ENCODE assay signal across 11 cellular contexts in genomic region chr2:121626777-121627524, GRCh38. TPM values are rescaled to one million over a fixed set of nuclear protein-coding genes. Genes with fewer than 3 reads are reported as not detected.
DNase-seq lines count a peak whose midpoint lies in the region; ATAC-seq and TF ChIP-seq lines count a peak whose summit lies in the region.
"Had no signal": no experiment of that assay in that cellular context is flagged by ENCODE, and none has a peak within 500 bp of the region (broad histone marks: within the 10 kb centered on the region; RNA-seq: fewer than 3 reads in every experiment).

No MANE protein-coding gene starts in this region.

- no peak overlapping the region for H3K4me3 ChIP-seq in coronary artery
- no peak overlapping the region for H3K4me3 ChIP-seq in left lung
- no peak overlapping the region for H3K4me3 ChIP-seq in testis

- WGBS in testis, 2 donors: 32 to 39% methylated on average over 4 of the region's 4 CpGs

- H3K36me3 ChIP-seq in left lung: no peaks in the 10 kb centered on the region
- no peaks in the 10 kb centered on the region for H3K36me3 ChIP-seq in testis (ENCODE audit: low read depth, missing control alignments)

- peaks cover 8 to 20% of the 10 kb centered on the region in 2 donors for H3K4me1 ChIP-seq in left lung
- H3K4me1 ChIP-seq in testis: peaks cover 13% of the 10 kb centered on the region

- peak overlapping the region; percentile 75 for H3K27ac ChIP-seq in VCaP
- peak overlapping the region; percentile 18 to 59 for H3K27ac ChIP-seq in coronary artery
- peak overlapping the region; percentile 57 to 73 for H3K27ac ChIP-seq in left lung
- peak overlapping the region; percentile 66 to 69 for H3K27ac ChIP-seq in testis

- TF ChIP-seq POLR2A in testis (IDR thresholded peaks at IDR 0.05): no peak

- ATAC-seq in left lung: peak; percentile 88
- ATAC-seq: natural killer cell had no signal

- H3K9me3 ChIP-seq in left lung (no peaks in the 10 kb centered on the region), testis (no peaks in the 10 kb centered on the region)

- no peak for DNase-seq in coronary artery (ENCODE audit: low spot score)
- DNase-seq in left lung: peak in 1 of 2 donors; percentile 54
- peak; percentile 85 for DNase-seq in testis
- DNase-seq in activated CD4-positive, CD25-positive, alpha-beta regulatory T cell (lab: John Stamatoyannopoulos, UW): no peak
- no peak for DNase-seq in DMS53 (lab: John Stamatoyannopoulos, UW)
- no peak for DNase-seq in globus pallidus (ENCODE audit: low spot score)
- DNase-seq: activated T-cell treated with anti-CD3 and anti-CD28 coated beads for 4 hours; DND-41; natural killer cell; stimulated activated CD4-positive, alpha-beta T cell treated with anti-CD3 and anti-CD28 coated beads, Interleukin-4, amount 100 ng/mL, for 24 hours had no signal

- intact Hi-C loops in left lung (cut with DNase I) (no loop called here), testis (cut with DNase I; ENCODE audit: low total_unique reads) (no loop called here)

- H3K27me3 ChIP-seq in left lung: no peaks in the 10 kb centered on the region
- no peaks in the 10 kb centered on the region for H3K27me3 ChIP-seq in testis

- TF ChIP-seq CTCF in VCaP (conservative IDR thresholded peaks at IDR 0.05) (no peak), coronary artery (IDR thresholded peaks at IDR 0.05) (no peak), left lung (IDR thresholded peaks at IDR 0.05) (no peak), testis (IDR thresholded peaks at IDR 0.05) (no peak)

RNA-seq across cellular contexts. Expression of gene CLASP1, which starts 22.3 kb away (rescaled TPM):
- total RNA-seq in left lung (10 to 100 TPM; 42.9 to 51.7 TPM), testis (100 to 1,000 TPM; 103 to 130 TPM)
- 43.8 TPM for polyA plus RNA-seq in testis (ENCODE audit: insufficient read depth, low read depth, low replicate concordance)
